Comparison of ENCODE assay signal across 26 cellular contexts in the genomic region with DNA sequence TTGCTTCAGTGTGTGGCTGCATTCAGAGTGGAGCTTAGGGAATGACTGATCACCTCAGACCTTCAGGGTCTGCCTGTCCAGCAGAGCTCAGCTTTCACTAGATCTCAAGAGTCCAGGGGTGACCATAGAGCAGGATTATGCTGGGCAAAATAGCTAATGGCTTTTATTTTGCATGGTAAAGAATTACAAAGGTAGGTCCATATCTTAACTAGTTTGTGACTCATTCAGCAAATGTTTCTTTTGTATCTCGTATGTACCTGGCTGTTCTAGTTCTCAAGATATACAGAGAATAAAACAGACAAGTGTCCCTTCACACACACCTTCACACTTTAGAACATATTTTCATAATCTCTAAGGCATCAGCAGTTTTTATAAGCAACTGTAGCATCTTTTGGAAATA.
"Had no signal": no experiment of that assay in that cellular context is flagged by ENCODE, and none has a peak within 500 bp of the region (broad histone marks: within the 10 kb centered on the region; RNA-seq: fewer than 3 reads in every experiment).

No MANE protein-coding gene starts in this region.

- H3K36me3 Mint-ChIP-seq: naive thymus-derived CD8-positive, alpha-beta T cell; stimulated activated memory B cell treated with anti-CD40 and anti-IgM and Interleukin-4, amounts not matched to agents 10 μg/mL and 1 μg/mL and 100 μg/mL, for 72 hours had no signal

- H3K4me1 ChIP-seq: colonic mucosa, gastrocnemius medialis, heart left ventricle, left ventricle myocardium inferior, lower lobe of right lung, right lobe of liver, tibial nerve, upper lobe of right lung, uterus had no signal

- H3K9me3 Mint-ChIP-seq: dendritic cell treated with granulocyte-macrophage colony-stimulating factor and Interleukin-4, amounts not matched to agents 40 ng/mL and 50 ng/mL, for 4 days; endodermal cell; naive thymus-derived CD8-positive, alpha-beta T cell; nephron progenitor cell; stimulated activated memory B cell treated with anti-CD40 and anti-IgM and Interleukin-4, amounts not matched to agents 10 μg/mL and 1 μg/mL and 100 μg/mL, for 72 hours had no signal

- H3K4me3 ChIP-seq: colonic mucosa, gastrocnemius medialis, heart left ventricle, left ventricle myocardium inferior, lower lobe of right lung, right lobe of liver, smooth muscle cell, thoracic aorta, tibial nerve, upper lobe of right lung, uterus had no signal

- H3K27ac ChIP-seq: colonic mucosa, epithelial cell of prostate, gastrocnemius medialis, heart left ventricle, left ventricle myocardium inferior, lower lobe of right lung, right lobe of liver, thoracic aorta, tibial nerve, upper lobe of right lung, uterus had no signal

- DNase-seq: colonic mucosa; effector CD8-positive, alpha-beta T cell; endodermal cell; foreskin fibroblast; gastrocnemius medialis; heart left ventricle; hippocampal formation; left colon; left ventricle myocardium inferior; lower lobe of right lung; naive thymus-derived CD8-positive, alpha-beta T cell; nephron progenitor cell; right lobe of liver; stimulated activated CD4-positive, alpha-beta T cell treated with anti-CD3 and anti-CD28 coated beads, Interleukin-12 subunit alpha, Interleukin-12 subunit beta, amount 100 ng/mL, for 4 hours; stimulated activated CD4-positive, alpha-beta T cell treated with anti-CD3 and anti-CD28 coated beads, Interleukin-1b, Interleukin-23, amount 100 ng/mL, for 48 hours; stimulated activated CD4-positive, alpha-beta T cell treated with anti-CD3 and anti-CD28 coated beads, Interleukin-4, amount 100 ng/mL, for 1 hour; stimulated activated naive CD8-positive, alpha-beta T cell treated with anti-CD3 and anti-CD28 coated beads, Interleukin-15, Interleukin-2, amounts not matched to agents 100 U/mL and 50 U/mL, for 24 hours; upper lobe of right lung; uterus had no signal

- H3K27me3 Mint-ChIP-seq: dendritic cell treated with granulocyte-macrophage colony-stimulating factor and Interleukin-4, amounts not matched to agents 40 ng/mL and 50 ng/mL, for 4 days had no signal

- H3K27ac Mint-ChIP-seq: dendritic cell treated with granulocyte-macrophage colony-stimulating factor and Interleukin-4, amounts not matched to agents 40 ng/mL and 50 ng/mL, for 4 days; endodermal cell; naive thymus-derived CD8-positive, alpha-beta T cell; nephron progenitor cell; stimulated activated memory B cell treated with anti-CD40 and anti-IgM and Interleukin-4, amounts not matched to agents 10 μg/mL and 1 μg/mL and 100 μg/mL, for 72 hours had no signal

- H3K9me3 ChIP-seq: colonic mucosa, gastrocnemius medialis, heart left ventricle, left ventricle myocardium inferior, lower lobe of right lung, right lobe of liver, thoracic aorta, tibial nerve, upper lobe of right lung, uterus had no signal

- H3K36me3 ChIP-seq: colonic mucosa, gastrocnemius medialis, heart left ventricle, left ventricle myocardium inferior, lower lobe of right lung, right lobe of liver, thoracic aorta, tibial nerve, upper lobe of right lung, uterus had no signal

- H3K4me1 Mint-ChIP-seq: naive thymus-derived CD8-positive, alpha-beta T cell; stimulated activated memory B cell treated with anti-CD40 and anti-IgM and Interleukin-4, amounts not matched to agents 10 μg/mL and 1 μg/mL and 100 μg/mL, for 72 hours had no signal

- H3K27me3 ChIP-seq: colonic mucosa, gastrocnemius medialis, heart left ventricle, right lobe of liver, tibial nerve, upper lobe of right lung, uterus had no signal

- H3K4me2 ChIP-seq: smooth muscle cell had no signal

- FAIRE-seq: islet of Langerhans had no signal

- H3K4me3 Mint-ChIP-seq: dendritic cell treated with granulocyte-macrophage colony-stimulating factor and Interleukin-4, amounts not matched to agents 40 ng/mL and 50 ng/mL, for 4 days; endodermal cell; naive thymus-derived CD8-positive, alpha-beta T cell; nephron progenitor cell; stimulated activated memory B cell treated with anti-CD40 and anti-IgM and Interleukin-4, amounts not matched to agents 10 μg/mL and 1 μg/mL and 100 μg/mL, for 72 hours had no signal
